11 cellular contexts compared by ENCODE assay signal in genomic region chr12:62720661-62721330, GRCh38.
DNase-seq lines count a peak whose midpoint lies in the region; ATAC-seq and TF ChIP-seq lines count a peak whose summit lies in the region.
"Had no signal": no experiment of that assay in that cellular context is flagged by ENCODE, and none has a peak within 500 bp of the region (broad histone marks: within the 10 kb centered on the region; RNA-seq: fewer than 3 reads in every experiment).

No MANE protein-coding gene starts in this region.

- H3K4me1 ChIP-seq in hepatocyte (ENCODE audit: insufficient read depth): peaks cover 28% of the 10 kb centered on the region
- H3K4me1 ChIP-seq in tibial nerve: peaks cover 0 to 25% (median 0%) of the 10 kb centered on the region in 4 donors

- H3K79me2 ChIP-seq in hepatocyte: no peaks in the 10 kb centered on the region

- peaks cover 5% of the 10 kb centered on the region for H3K36me3 Mint-ChIP-seq in WTC11

- H3K9me2 ChIP-seq in hepatocyte (replicated peaks; ENCODE audit: insufficient read depth): no peaks in the 10 kb centered on the region

- H3K27me3 ChIP-seq in hepatocyte: no peaks in the 10 kb centered on the region
- no peaks in the 10 kb centered on the region for H3K27me3 ChIP-seq in tibial nerve
- H3K27me3 ChIP-seq: SJSA1 had no signal

- CTCF ChIA-PET in WTC11 (lab: Charles Lee): interaction anchor here (0.7 to 1.1 kb wide), 2 partner anchors 74 to 139 kb away, joined by 3 read pairs; no protein-coding TSS in a partner anchor

- H3K4me3 Mint-ChIP-seq in WTC11: no peak overlapping the region

- ATAC-seq in WTC11: no peak
- ATAC-seq: HCT116, mucosa of descending colon had no signal

- POLR2A ChIA-PET in WTC11 (lab: Charles Lee): interaction anchor here (0.5 to 0.6 kb wide), 2 partner anchors 10 kb away, joined by 3 to 6 read pairs; no protein-coding TSS in a partner anchor

- TF ChIP-seq CTCF in WTC11 (IDR thresholded peaks at IDR 0.05) (no peak), hepatocyte (IDR thresholded peaks at IDR 0.05; ENCODE audit: poor library complexity) (no peak), tibial nerve (IDR thresholded peaks at IDR 0.05) (no peak)

- H3K27me3 Mint-ChIP-seq in WTC11 (ENCODE audit: low read depth): no peaks in the 10 kb centered on the region

- no peak overlapping the region for H2AFZ ChIP-seq in hepatocyte

- peak overlapping the region; percentile 52 for H3K27ac Mint-ChIP-seq in WTC11

- no peak overlapping the region for H3K4me2 ChIP-seq in hepatocyte

- H3K36me3 ChIP-seq in hepatocyte (replicated peaks; ENCODE audit: insufficient read depth, low read depth) (no peaks in the 10 kb centered on the region), tibial nerve (no peaks in the 10 kb centered on the region)
- H3K36me3 ChIP-seq: SJSA1 had no signal

- H3K9me3 ChIP-seq in hepatocyte (ENCODE audit: low read depth): no peaks in the 10 kb centered on the region
- H3K9me3 ChIP-seq in tibial nerve: no peaks in the 10 kb centered on the region
- H3K9me3 ChIP-seq: mucosa of descending colon, SJSA1 had no signal

- H4K20me1 ChIP-seq in hepatocyte (ENCODE audit: insufficient read depth, poor library complexity, severe bottlenecking): no peaks in the 10 kb centered on the region

- H3K4me3 ChIP-seq in hepatocyte: no peak overlapping the region
- H3K4me3 ChIP-seq in tibial nerve: no peak overlapping the region
- H3K4me3 ChIP-seq: mucosa of descending colon, SJSA1 had no signal

- TF ChIP-seq POLR2A in tibial nerve (IDR thresholded peaks at IDR 0.05): no peak

- DNase-seq in NCI-H146 (lab: John Stamatoyannopoulos, UW): peak; percentile 4
- no peak for DNase-seq in NCI-H146 treated with DMSO at 0.1 percent for 48 hours (lab: John Stamatoyannopoulos, UW; ENCODE audit: unreplicated experiment)
- no peak for DNase-seq in WTC11 (ENCODE audit: low spot score)
- DNase-seq in hepatocyte (ENCODE audit: low spot score): no peak
- peak; percentile 37 to 67 for DNase-seq in tibial nerve (ENCODE audit: low spot score in 2 of 2)
- DNase-seq in amniotic stem cell (lab: John Stamatoyannopoulos, UW): no peak
- no peak for DNase-seq in GM19238 (ENCODE audit: insufficient read length, low spot score)
- DNase-seq in activated CD4-positive, CD25-positive, alpha-beta regulatory T cell (lab: John Stamatoyannopoulos, UW): no peak
- DNase-seq: mucosa of descending colon had no signal

- H3K4me1 Mint-ChIP-seq in WTC11: peaks cover 60% of the 10 kb centered on the region

- H3K9me3 Mint-ChIP-seq in WTC11: no peaks in the 10 kb centered on the region

- H3K27ac ChIP-seq in hepatocyte (peak overlapping the region; percentile 26), tibial nerve (peak overlapping the region in 2 of 4 donors; percentile 42 to 66)
- H3K27ac ChIP-seq: SJSA1 had no signal

- TF ChIP-seq EP300 in tibial nerve (IDR thresholded peaks at IDR 0.05): peak in 1 of 2 donors; percentile 52

- WGBS in hepatocyte (ENCODE audit: low lambda C conversion rate, missing lambda C conversion rate): 65% methylated on average over 8 of the region's 8 CpGs
- 52 to 60% methylated on average over 8 of the region's 8 CpGs for WGBS in tibial nerve, 2 donors

TF ChIP-seq in WTC11, 78 proteins besides CTCF, POLR2A, EP300 and RAD21 (continues in another document):
- TF ChIP-seq ZNF232 (CRISPR knock-in tag; IDR thresholded peaks at IDR 0.05): no peak
- no peak for TF ChIP-seq USF1 (CRISPR knock-in tag; IDR thresholded peaks at IDR 0.05)
- no peak for TF ChIP-seq TEAD1 (CRISPR knock-in tag; IDR thresholded peaks at IDR 0.05)
- TF ChIP-seq ZNF281 (CRISPR knock-in tag; IDR thresholded peaks at IDR 0.05): no peak
- no peak for TF ChIP-seq E2F4 (CRISPR knock-in tag; IDR thresholded peaks at IDR 0.05; ENCODE audit: borderline replicate concordance, low read depth)
- no peak for TF ChIP-seq PRDM15 (CRISPR knock-in tag; IDR thresholded peaks at IDR 0.05)
- no peak for TF ChIP-seq OVOL2 (CRISPR knock-in tag; IDR thresholded peaks at IDR 0.05; ENCODE audit: borderline replicate concordance)
- TF ChIP-seq NFATC4 (CRISPR knock-in tag; IDR thresholded peaks at IDR 0.05): no peak
- TF ChIP-seq ATF2 (CRISPR knock-in tag; IDR thresholded peaks at IDR 0.05; ENCODE audit: borderline replicate concordance, low read depth): no peak
- TF ChIP-seq E2F5 (CRISPR knock-in tag; IDR thresholded peaks at IDR 0.05): no peak
- no peak for TF ChIP-seq NR2C2 (CRISPR knock-in tag; IDR thresholded peaks at IDR 0.05)
- no peak for TF ChIP-seq TCF7 (CRISPR knock-in tag; IDR thresholded peaks at IDR 0.05; ENCODE audit: low read depth)

Comparison
In these comparisons a context has a peak if more than half of its experiments do, and no peak if none do; other contexts are left out.
1. DNase-seq: peak in NCI-H146 (single experiment) and tibial nerve (2 of 2); none in NCI-H146 treated with DMSO at 0.1 percent for 48 hours (single experiment), WTC11 (single experiment), hepatocyte (single experiment), amniotic stem cell (single experiment), GM19238 (single experiment) and activated CD4-positive, CD25-positive, alpha-beta regulatory T cell (0 of 4).